In genomic region chr3:182785142-182785541, GRCh38 we compare ENCODE assay signal across 31 cellular contexts.
"Had no signal": no experiment of that assay in that cellular context is flagged by ENCODE, and none has a peak within 500 bp of the region (broad histone marks: within the 10 kb centered on the region; RNA-seq: fewer than 3 reads in every experiment).

No MANE protein-coding gene starts in this region.

- DNase-seq: hippocampal formation; kidney; left colon; left lung; lower lobe of right lung; mammary epithelial cell; mesenchymal stem cell; naive thymus-derived CD8-positive, alpha-beta T cell; nucleus accumbens; pancreas; posterior cingulate gyrus; retina; right cardiac atrium; stimulated activated CD4-positive, alpha-beta T cell treated with anti-CD3 and anti-CD28 coated beads, Interleukin-12 subunit alpha, Interleukin-12 subunit beta, amount 100 ng/mL, for 4 hours; stimulated activated CD4-positive, alpha-beta T cell treated with anti-CD3 and anti-CD28 coated beads, Interleukin-15, amount 100 ng/mL, for 24 hours; stimulated activated CD4-positive, alpha-beta T cell treated with anti-CD3 and anti-CD28 coated beads, Interleukin-2, amount 100 ng/mL, for 24 hours; stimulated activated CD4-positive, alpha-beta T cell treated with anti-CD3 and anti-CD28 coated beads, Interleukin-4, amount 100 ng/mL, for 1 hour; stimulated activated naive CD4-positive, alpha-beta T cell; stomach; tibial artery; trophoblast cell; upper lobe of right lung had no signal

- H3K36me3 ChIP-seq: left lung, lower lobe of right lung, pancreas, prostate gland, stomach, suprapubic skin, thoracic aorta, tibial artery, upper lobe of right lung had no signal

- H3K4me3 ChIP-seq: left lung, lower lobe of right lung, pancreas, prostate gland, skin epidermis, stomach, suprapubic skin, thoracic aorta, tibial artery, upper lobe of right lung had no signal

- H3K36me3 Mint-ChIP-seq: naive thymus-derived CD8-positive, alpha-beta T cell had no signal

- ATAC-seq: left lung; lower lobe of right lung; naive thymus-derived CD8-positive, alpha-beta T cell; pancreas; right cardiac atrium; sciatic nerve; upper lobe of right lung had no signal

- H3K9me3 ChIP-seq: left lung, lower lobe of right lung, pancreas, prostate gland, stomach, suprapubic skin, thoracic aorta, tibial artery, upper lobe of right lung had no signal

- H3K27ac ChIP-seq: left lung, lower lobe of right lung, pancreas, prostate gland, skin epidermis, stomach, suprapubic skin, thoracic aorta, tibial artery, upper lobe of right lung had no signal

- H3K4me1 Mint-ChIP-seq: nephron, neural crest cell had no signal

- H3K4me1 ChIP-seq: lower lobe of right lung, pancreas, prostate gland, suprapubic skin, upper lobe of right lung had no signal

- H3K9me3 Mint-ChIP-seq: naive thymus-derived CD8-positive, alpha-beta T cell; nephron; neural crest cell had no signal

- H3K27ac Mint-ChIP-seq: nephron had no signal

- H3K4me3 Mint-ChIP-seq: naive thymus-derived CD8-positive, alpha-beta T cell; nephron; neural crest cell had no signal

- FAIRE-seq: islet of Langerhans, kidney, pancreas, urothelium cell line had no signal
